Comparison of ENCODE assay signal across 21 cellular contexts in the genomic region with DNA sequence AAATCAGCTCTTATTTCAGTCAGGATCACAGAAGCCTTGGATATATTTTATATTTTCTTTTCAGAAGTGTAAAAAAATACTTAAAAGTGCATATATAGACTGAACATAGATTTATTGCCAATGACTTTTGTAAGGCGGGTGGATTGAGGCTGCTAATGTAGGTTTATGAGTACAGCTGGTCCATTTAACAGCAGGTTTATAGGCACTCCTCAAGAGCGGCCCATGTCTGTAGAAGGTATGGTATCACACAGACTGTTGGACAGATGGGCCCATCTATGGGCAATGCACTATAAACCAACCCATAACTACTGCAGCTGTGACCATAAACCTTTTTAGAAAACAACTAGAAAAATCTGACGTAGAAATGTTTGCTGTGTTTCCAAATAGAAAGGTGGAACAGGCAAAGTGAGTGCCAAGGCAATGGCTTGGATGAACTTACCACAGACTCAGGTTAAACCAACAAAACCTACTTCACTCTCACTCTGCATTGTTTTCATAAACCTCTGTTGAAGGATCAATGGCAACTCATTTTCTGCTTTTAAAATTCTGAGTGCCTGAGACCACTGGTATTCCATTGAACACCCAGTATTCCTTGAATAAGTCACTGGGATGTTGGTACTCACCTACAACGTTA.
DNase-seq lines count a peak whose midpoint lies in the region; ATAC-seq, FAIRE-seq and TF ChIP-seq lines count a peak whose summit lies in the region.
"Had no signal": no experiment of that assay in that cellular context is flagged by ENCODE, and none has a peak within 500 bp of the region (broad histone marks: within the 10 kb centered on the region; RNA-seq: fewer than 3 reads in every experiment).

No MANE protein-coding gene starts in this region.

- H3K4me3 ChIP-seq in liver (ENCODE audit: low read depth in 1 of 3, low read length in 3 of 3) (no peak overlapping the region), HepG2 (replicated peaks in 1 of 3; ENCODE audit: insufficient read depth in 1 of 3, low read depth in 2 of 3, low read length in 3 of 3) (no peak overlapping the region), colonic mucosa (no peak overlapping the region), right lobe of liver (no peak overlapping the region), thyroid gland (replicated peaks in 1 of 3) (no peak overlapping the region), spleen (no peak overlapping the region)
- H3K4me3 ChIP-seq: A549, GM12878, GM23338 had no signal

- H3K9ac ChIP-seq in liver (ENCODE audit: low read depth in 1 of 2, low read length in 2 of 2): no peak overlapping the region
- no peak overlapping the region for H3K9ac ChIP-seq in HepG2 (ENCODE audit: insufficient read depth, low read depth, low read length)
- H3K9ac ChIP-seq in colonic mucosa (ENCODE audit: low read depth in 2 of 2, low read length in 2 of 2): no peak overlapping the region
- H3K9ac ChIP-seq: KMS-11 had no signal

- no peaks in the 10 kb centered on the region for H3K79me2 ChIP-seq in HepG2 (ENCODE audit: insufficient read depth, low read length)

- H3K4me2 ChIP-seq in HepG2 (ENCODE audit: low read depth, low read length): no peak overlapping the region
- H3K4me2 ChIP-seq: A549, GM23338, KMS-11 had no signal

- 54% methylated on average over 4 of the region's 4 CpGs for WGBS in liver
- 13% methylated on average over 4 of the region's 4 CpGs for WGBS in HepG2 (ENCODE audit: low lambda C conversion rate)
- 53% methylated on average over 4 of the region's 4 CpGs for WGBS in right lobe of liver (ENCODE audit: insufficient coverage, low coverage, low lambda C conversion rate, missing lambda C conversion rate)
- WGBS in thyroid gland, 2 donors: 57 to 70% methylated on average over 4 of the region's 4 CpGs
- 71 to 88% (median 79%) methylated on average over 4 of the region's 4 CpGs for WGBS in spleen, 5 donors

- no peak for TF ChIP-seq CTCF in liver (IDR thresholded peaks at IDR 0.05; ENCODE audit: low read depth, low read length, missing input control)
- no peak for TF ChIP-seq CTCF in HepG2 (CRISPR knock-in tag; IDR thresholded peaks at IDR 0.05)
- TF ChIP-seq CTCF in colonic mucosa (IDR thresholded peaks at IDR 0.05): no peak
- no peak for TF ChIP-seq CTCF in right lobe of liver (IDR thresholded peaks at IDR 0.05)
- TF ChIP-seq CTCF in thyroid gland (IDR thresholded peaks at IDR 0.05): no peak
- no peak for TF ChIP-seq CTCF in spleen (IDR thresholded peaks at IDR 0.05 in 8 of 11, conservative IDR thresholded peaks at IDR 0.05 in 3 of 11)

- intact Hi-C loops in HepG2 (cut with micrococcal nuclease; ENCODE audit: unreplicated experiment) (no loop called here), colonic mucosa (cut with DNase I) (no loop called here), right lobe of liver (cut with DNase I) (no loop called here), thyroid gland (cut with DNase I) (no loop called here), spleen (cut with DNase I; ENCODE audit: low total_unique reads) (no loop called here)

- H3K9me3 ChIP-seq in liver (ENCODE audit: control insufficient read depth in 4 of 4, low read length in 3 of 4): no peaks in the 10 kb centered on the region
- H3K9me3 ChIP-seq in HepG2 (ENCODE audit: low read length): no peaks in the 10 kb centered on the region
- no peaks in the 10 kb centered on the region for H3K9me3 ChIP-seq in colonic mucosa
- H3K9me3 ChIP-seq in right lobe of liver: no peaks in the 10 kb centered on the region
- H3K9me3 ChIP-seq in thyroid gland: no peaks in the 10 kb centered on the region
- no peaks in the 10 kb centered on the region for H3K9me3 ChIP-seq in spleen
- H3K9me3 ChIP-seq: A549 had no signal

- H3K4me1 ChIP-seq in liver (ENCODE audit: control insufficient read depth in 4 of 4, insufficient read depth in 4 of 4, low read length in 3 of 4) (peaks cover 0 to 6% (median 4%) of the 10 kb centered on the region in 4 donors), HepG2 (ENCODE audit: insufficient read depth, low read length) (no peaks in the 10 kb centered on the region), colonic mucosa (no peaks in the 10 kb centered on the region), right lobe of liver (peaks cover 0 to 9% (median 0%) of the 10 kb centered on the region in 4 donors), thyroid gland (peaks cover 0 to 6% of the 10 kb centered on the region in 2 donors), spleen (no peaks in the 10 kb centered on the region)
- H3K4me1 ChIP-seq: A549 had no signal

- H3K36me3 ChIP-seq in liver (ENCODE audit: control insufficient read depth in 4 of 4, insufficient read depth in 3 of 4, low read depth in 1 of 4, low read length in 3 of 4) (no peaks in the 10 kb centered on the region), HepG2 (replicated peaks in 1 of 2; ENCODE audit: control insufficient read depth in 1 of 2, insufficient read depth in 2 of 2, low read length in 2 of 2) (no peaks in the 10 kb centered on the region), colonic mucosa (no peaks in the 10 kb centered on the region), right lobe of liver (no peaks in the 10 kb centered on the region), thyroid gland (no peaks in the 10 kb centered on the region), spleen (no peaks in the 10 kb centered on the region)

- POLR2A ChIA-PET in HepG2 (lab: Yijun Ruan, JAX): no interaction called here

- no peaks in the 10 kb centered on the region for H4K20me1 ChIP-seq in HepG2 (ENCODE audit: insufficient read depth, low read length)

- H3K27ac ChIP-seq in liver (ENCODE audit: low read depth in 1 of 2, low read length in 2 of 2) (peak overlapping the region; percentile 37 to 48), HepG2 (ENCODE audit: extremely low read length, insufficient read depth, low read length) (no peak overlapping the region), colonic mucosa (no peak overlapping the region), right lobe of liver (peak overlapping the region in 2 of 3 donors; percentile 60 to 71), thyroid gland (peak overlapping the region in 2 of 3 donors; percentile 18 to 21), spleen (no peak overlapping the region)
- H3K27ac ChIP-seq: A549, C4-2B, KMS-11 had no signal

- peak in 1 of 2 donors; percentile 35 for TF ChIP-seq RAD21 in liver (IDR thresholded peaks at IDR 0.05)
- TF ChIP-seq RAD21 in HepG2 (CRISPR knock-in tag; IDR thresholded peaks at IDR 0.05): no peak

- no peak overlapping the region for H2AFZ ChIP-seq in HepG2 (ENCODE audit: low read length)
- H2AFZ ChIP-seq: GM23338 had no signal

- TF ChIP-seq EP300 in HepG2 (IDR thresholded peaks at IDR 0.05; ENCODE audit: low read depth in 2 of 2, low read length in 2 of 2) (no peak), HepG2 (CRISPR knock-in tag; IDR thresholded peaks at IDR 0.05; ENCODE audit: borderline replicate concordance) (no peak)

- in situ Hi-C loops in HepG2 (cut with HindIII; ENCODE audit: extremely low pct_ligation_motif_present, low pct_unique_long_range_greater_than_20kb): no loop called here

- TF ChIP-seq POLR2A in HepG2 (IDR thresholded peaks at IDR 0.05; ENCODE audit: insufficient read depth in 1 of 2, low read depth in 2 of 2, low read length in 2 of 2): no peak
- TF ChIP-seq POLR2A in right lobe of liver (IDR thresholded peaks at IDR 0.05): no peak
- TF ChIP-seq POLR2A in thyroid gland (IDR thresholded peaks at IDR 0.05): no peak
- no peak for TF ChIP-seq POLR2A in GM12892 (IDR thresholded peaks at IDR 0.05; ENCODE audit: low read depth, low read length)
- TF ChIP-seq POLR2A in spleen (IDR thresholded peaks at IDR 0.05): no peak

- no peak for DNase-seq in HepG2 (ENCODE audit: low spot score)
- DNase-seq in colonic mucosa: peak; percentile 17
- peak in 1 of 3 donors; percentile 56 for DNase-seq in right lobe of liver
- DNase-seq in thyroid gland: peak in 1 of 2 donors; percentile 9
- no peak for DNase-seq in GM12892 (ENCODE audit: insufficient read length)
- DNase-seq in spleen: no peak
- no peak for DNase-seq in A172 (ENCODE audit: low spot score)
- DNase-seq: AML-193; CD4-positive, alpha-beta T cell; DMS53; DND-41; EL; H7 had no signal

- FAIRE-seq in HepG2 (lab: Jason Lieb, UNC) (no peak), GM12892 (lab: Jason Lieb, UNC) (no peak)
- FAIRE-seq: A549, GM12878, GM19239 had no signal

- CTCF ChIA-PET in HepG2 (lab: Yijun Ruan, JAX; ENCODE audit: low intra/inter-chr PET ratio, low total read pairs): no interaction called here

- no peak for ATAC-seq in HepG2
- peak; percentile 83 to 98 (median 97) for ATAC-seq in right lobe of liver
- ATAC-seq: A549, GM12878, GM23338, HCT116 had no signal

- BruUV-seq in HepG2 (replicated peaks; lab: Mats Ljungman, UMichigan): no TSS peak

- H3K27me3 ChIP-seq in liver (ENCODE audit: control insufficient read depth in 4 of 4, insufficient read depth in 4 of 4, low read length in 3 of 4) (no peaks in the 10 kb centered on the region), HepG2 (ENCODE audit: control insufficient read depth in 1 of 2, insufficient read depth in 2 of 2, low read length in 2 of 2) (no peaks in the 10 kb centered on the region), colonic mucosa (no peaks in the 10 kb centered on the region), right lobe of liver (no peaks in the 10 kb centered on the region), thyroid gland (no peaks in the 10 kb centered on the region), spleen (replicated peaks in 1 of 7) (no peaks in the 10 kb centered on the region)

TF ChIP-seq in liver, 16 proteins besides CTCF, POLR2A, EP300 and RAD21 (continues in another document):
- TF ChIP-seq GABPA (IDR thresholded peaks at IDR 0.05 in 1 of 2, conservative IDR thresholded peaks at IDR 0.05 in 1 of 2) (no peak), SP1 (IDR thresholded peaks at IDR 0.05) (peak; percentile 36), MAX (IDR thresholded peaks at IDR 0.05) (peak; percentile 21), TAF1 (conservative IDR thresholded peaks at IDR 0.05) (no peak)

TF ChIP-seq in HepG2, 621 proteins besides CTCF, POLR2A, EP300 and RAD21 (continues in another document):
- TF ChIP-seq, protein P1, sequence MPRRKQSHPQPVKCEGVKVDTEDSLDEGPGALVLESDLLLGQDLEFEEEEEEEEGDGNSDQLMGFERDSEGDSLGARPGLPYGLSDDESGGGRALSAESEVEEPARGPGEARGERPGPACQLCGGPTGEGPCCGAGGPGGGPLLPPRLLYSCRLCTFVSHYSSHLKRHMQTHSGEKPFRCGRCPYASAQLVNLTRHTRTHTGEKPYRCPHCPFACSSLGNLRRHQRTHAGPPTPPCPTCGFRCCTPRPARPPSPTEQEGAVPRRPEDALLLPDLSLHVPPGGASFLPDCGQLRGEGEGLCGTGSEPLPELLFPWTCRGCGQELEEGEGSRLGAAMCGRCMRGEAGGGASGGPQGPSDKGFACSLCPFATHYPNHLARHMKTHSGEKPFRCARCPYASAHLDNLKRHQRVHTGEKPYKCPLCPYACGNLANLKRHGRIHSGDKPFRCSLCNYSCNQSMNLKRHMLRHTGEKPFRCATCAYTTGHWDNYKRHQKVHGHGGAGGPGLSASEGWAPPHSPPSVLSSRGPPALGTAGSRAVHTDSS (CRISPR knock-in tag; conservative IDR thresholded peaks at IDR 0.05): no peak
- no peak for TF ChIP-seq U2AF1 (optimal IDR thresholded peaks at IDR 0.05; ENCODE audit: low read depth, low read length)
- TF ChIP-seq HNRNPL (IDR thresholded peaks at IDR 0.05; ENCODE audit: low read depth, low read length): no peak
- TF ChIP-seq SP140L (CRISPR knock-in tag; IDR thresholded peaks at IDR 0.05; ENCODE audit: borderline replicate concordance): no peak
- no peak for TF ChIP-seq ZNF17 (CRISPR knock-in tag; IDR thresholded peaks at IDR 0.05)

Comparison
In these comparisons a context has a peak if more than half of its experiments do, and no peak if none do; other contexts are left out.
1. H3K27ac ChIP-seq: peak in liver (2 of 2), right lobe of liver (2 of 3) and thyroid gland (2 of 3); none in HepG2 (single experiment), colonic mucosa (single experiment) and spleen (0 of 8).